Comparison of ENCODE assay signal across 25 cellular contexts in the genomic region with DNA sequence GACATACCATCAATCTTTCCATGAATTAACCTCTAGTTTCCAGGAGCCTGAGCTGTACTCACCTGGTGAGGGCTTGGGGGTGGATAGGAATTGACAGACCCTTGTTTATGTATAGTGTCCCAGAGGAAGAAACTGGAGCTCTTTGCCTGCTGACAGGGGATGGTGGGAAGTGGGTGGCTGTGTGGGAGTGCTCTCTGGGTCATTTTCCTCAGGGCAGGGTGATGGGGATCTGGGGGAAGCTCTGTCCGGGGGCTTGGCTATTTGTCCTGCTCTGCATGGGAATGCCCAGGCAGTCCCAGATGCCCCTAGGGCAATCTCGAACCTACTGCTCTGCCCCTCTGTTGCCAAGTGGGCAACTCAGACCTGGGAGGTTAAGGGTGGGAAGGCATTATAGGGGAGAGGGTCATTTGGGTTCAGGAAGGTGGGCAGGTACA. TPM values are rescaled to one million over a fixed set of nuclear protein-coding genes. Genes with fewer than 3 reads are reported as not detected.
A peak's percentile ranks its signal among the peaks of the same experiment; 100 is the strongest.
DNase-seq lines count a peak whose midpoint lies in the region; ATAC-seq and TF ChIP-seq lines count a peak whose summit lies in the region.
"Had no signal": no experiment of that assay in that cellular context is flagged by ENCODE, and none has a peak within 500 bp of the region (broad histone marks: within the 10 kb centered on the region; RNA-seq: fewer than 3 reads in every experiment).

No MANE protein-coding gene starts in this region.

- H3K4me1 Mint-ChIP-seq in progenitor cell of endocrine pancreas (ENCODE audit: low read depth): peaks cover 30% of the 10 kb centered on the region

- peak overlapping the region; percentile 82 for H3K27ac Mint-ChIP-seq in progenitor cell of endocrine pancreas
- H3K27ac Mint-ChIP-seq: HFFc6 had no signal

- H3K36me3 ChIP-seq in HEK293 (ENCODE audit: control insufficient read depth in 2 of 2, insufficient read depth in 1 of 2, low read length in 2 of 2): no peaks in the 10 kb centered on the region
- no peaks in the 10 kb centered on the region for H3K36me3 ChIP-seq in duodenal mucosa (ENCODE audit: control insufficient read depth in 1 of 2, insufficient read depth in 2 of 2, low read length in 2 of 2)
- no peaks in the 10 kb centered on the region for H3K36me3 ChIP-seq in lower lobe of right lung

- H3K9me3 ChIP-seq in HEK293 (ENCODE audit: control insufficient read depth, insufficient read depth, low read depth, low read length): no peaks in the 10 kb centered on the region
- no peaks in the 10 kb centered on the region for H3K9me3 ChIP-seq in duodenal mucosa (ENCODE audit: control insufficient read depth in 1 of 2, low read length in 2 of 2)
- H3K9me3 ChIP-seq in lower lobe of right lung: no peaks in the 10 kb centered on the region

- TF ChIP-seq CTCF in HEK293 (tag by site-specific recombination; IDR thresholded peaks at IDR 0.05): no peak
- TF ChIP-seq CTCF in lower lobe of right lung (IDR thresholded peaks at IDR 0.05): no peak
- no peak for TF ChIP-seq CTCF in progenitor cell of endocrine pancreas (IDR thresholded peaks at IDR 0.05; ENCODE audit: unreplicated experiment)

- POLR2A ChIA-PET in HEK293 (lab: Yijun Ruan, JAX): no interaction called here

- H3K4me3 ChIP-seq in HEK293 (ENCODE audit: low read depth, low read length) (no peak overlapping the region), duodenal mucosa (ENCODE audit: low read depth in 1 of 2, low read length in 2 of 2) (no peak overlapping the region), lower lobe of right lung (peak overlapping the region; percentile 38)
- H3K4me3 ChIP-seq: PC-9 had no signal

- H3K36me3 Mint-ChIP-seq in progenitor cell of endocrine pancreas (ENCODE audit: insufficient read depth): no peaks in the 10 kb centered on the region
- H3K36me3 Mint-ChIP-seq: CD8-positive, alpha-beta memory T cell had no signal

- no peaks in the 10 kb centered on the region for H3K27me3 ChIP-seq in duodenal mucosa (ENCODE audit: control insufficient read depth in 1 of 2, insufficient read depth in 2 of 2, low read length in 2 of 2)
- no peaks in the 10 kb centered on the region for H3K27me3 ChIP-seq in lower lobe of right lung (ENCODE audit: low read depth)

- CTCF ChIA-PET in HEK293 (lab: Yijun Ruan, JAX): interaction anchor here (1.0 to 3.4 kb wide), 2 partner anchors 18 to 296 kb away, joined by 3 to 21 read pairs; no protein-coding TSS in a partner anchor

- peak overlapping the region; percentile 12 to 30 for H3K9ac ChIP-seq in duodenal mucosa (ENCODE audit: low read depth in 1 of 2, low read length in 2 of 2)

- TF ChIP-seq POLR2A in GM18505 (IDR thresholded peaks at IDR 0.05; ENCODE audit: borderline replicate concordance, extremely low read depth, insufficient read depth, insufficient read length): no peak

- intact Hi-C loops in lower lobe of right lung (cut with DNase I): no loop called here

- ATAC-seq in lower lobe of right lung (no peak), GM18505 (IDR thresholded peaks at IDR 0.05; ENCODE audit: unreplicated experiment) (no peak)

- H3K27me3 Mint-ChIP-seq in progenitor cell of endocrine pancreas: peaks cover 31% of the 10 kb centered on the region

- H3K4me1 ChIP-seq in HEK293 (ENCODE audit: control insufficient read depth, insufficient read depth, low read length) (no peaks in the 10 kb centered on the region), duodenal mucosa (ENCODE audit: control insufficient read depth in 1 of 2, insufficient read depth in 2 of 2, low read length in 2 of 2) (peaks cover 42 to 48% of the 10 kb centered on the region in 2 donors), lower lobe of right lung (peaks cover 3% of the 10 kb centered on the region)

- no peak for DNase-seq in lower lobe of right lung
- no peak for DNase-seq in progenitor cell of endocrine pancreas (ENCODE audit: low spot score, unreplicated experiment)
- no peak for DNase-seq in HK-2 (ENCODE audit: unreplicated experiment)
- no peak for DNase-seq in NCI-H2029 treated with DMSO at 0.1 percent for 48 hours (lab: John Stamatoyannopoulos, UW)
- no peak for DNase-seq in anterior cingulate cortex (lab: John Stamatoyannopoulos, UW)
- DNase-seq: Calu3; CD8-positive, alpha-beta memory T cell; DMS153; H7; HFFc6; KG1; NCI-H1092 treated with DMSO at 0.1 percent for 48 hours; NCI-H1436 treated with DMSO at 0.1 percent for 48 hours; NCI-H1930; NCI-H226; NCI-H510A treated with DMSO at 0.1 percent for 48 hours; NCI-H748 treated with DMSO at 0.1 percent for 48 hours; PC-9; RPMI8226; SHP77 had no signal

- no peak overlapping the region for H3K4me3 Mint-ChIP-seq in progenitor cell of endocrine pancreas (ENCODE audit: low read depth)
- H3K4me3 Mint-ChIP-seq: HFFc6 had no signal

- H3K27ac ChIP-seq in HEK293 (ENCODE audit: extremely low read depth, low read depth, low read length) (no peak overlapping the region), duodenal mucosa (ENCODE audit: low read depth, low read length) (peak overlapping the region; percentile 50), lower lobe of right lung (peak overlapping the region; percentile 18)
- H3K27ac ChIP-seq: C4-2B, PC-9 had no signal

- H3K9me3 Mint-ChIP-seq in progenitor cell of endocrine pancreas (ENCODE audit: low read depth): peaks cover 5% of the 10 kb centered on the region
- H3K9me3 Mint-ChIP-seq: HFFc6 had no signal

TF ChIP-seq in HEK293, 187 proteins besides CTCF, POLR2A, EP300 and RAD21:
- TF ChIP-seq EGR2 (tag by site-specific recombination; IDR thresholded peaks at IDR 0.05; ENCODE audit: low read depth) (peak; percentile 74), ZFHX2 (tag by site-specific recombination; conservative IDR thresholded peaks at IDR 0.05) (peak; percentile 72), ZNF843 (tag by site-specific recombination; IDR thresholded peaks at IDR 0.05) (no peak), HIC1 (tag by site-specific recombination; IDR thresholded peaks at IDR 0.05) (no peak)

RNA-seq across cellular contexts. Expression of gene DHRS2, which starts 21.8 kb away (rescaled TPM):
- total RNA-seq in lower lobe of right lung (1.2 TPM), progenitor cell of endocrine pancreas (0.77 and 0.89 TPM in 2 replicates)

RNA-seq across cellular contexts. Expression of gene JPH4, which starts 35.8 kb away (rescaled TPM):
- 5.1 TPM for total RNA-seq in lower lobe of right lung
- not detected in 2 replicates for total RNA-seq in progenitor cell of endocrine pancreas
- total RNA-seq: Calu3, HFFc6, HT-29, PC-9 had no signal

RNA-seq across cellular contexts. Expression of gene AP1G2, which starts 46.8 kb away (rescaled TPM):
- total RNA-seq in lower lobe of right lung: 146 TPM
- total RNA-seq in progenitor cell of endocrine pancreas: 262 and 268 TPM in 2 replicates

RNA-seq across cellular contexts. Expression of gene THTPA, which starts 58.3 kb away (rescaled TPM):
- total RNA-seq in lower lobe of right lung (19.1 TPM), progenitor cell of endocrine pancreas (17.3 and 20.6 TPM in 2 replicates)
